8 cellular contexts compared by ENCODE assay signal in genomic region chr5:68225188-68225910, GRCh38. TPM values are rescaled to one million over a fixed set of nuclear protein-coding genes. Genes with fewer than 3 reads are reported as not detected.
DNase-seq lines count a peak whose midpoint lies in the region; ATAC-seq and TF ChIP-seq lines count a peak whose summit lies in the region.

No MANE protein-coding gene starts in this region.

- peaks cover 82 to 99% (median 97%) of the 10 kb centered on the region in 3 donors for H3K4me1 Mint-ChIP-seq in CD8-positive, alpha-beta memory T cell

- no peak for TF ChIP-seq CTCF in Peyer's patch (IDR thresholded peaks at IDR 0.05)
- no peak for TF ChIP-seq CTCF in psoas muscle (IDR thresholded peaks at IDR 0.05)

- peaks cover 21% of the 10 kb centered on the region for H3K36me3 ChIP-seq in CD8-positive, alpha-beta memory T cell (ENCODE audit: insufficient read depth, low read length)
- H3K36me3 ChIP-seq in Peyer's patch (peaks cover 0 to 33% (median 0%) of the 10 kb centered on the region in 3 donors), psoas muscle (ENCODE audit: insufficient read depth in 1 of 2, low read depth in 1 of 2) (peaks cover 5 to 27% of the 10 kb centered on the region in 2 donors)

- intact Hi-C loops in psoas muscle (cut with DNase I) = no loop called here

- ATAC-seq in psoas muscle (peak; percentile 81 to 93 (median 90)), GM21423 (IDR thresholded peaks at IDR 0.05; ENCODE audit: unreplicated experiment) (no peak), GM18520 (IDR thresholded peaks at IDR 0.05; ENCODE audit: unreplicated experiment) (no peak)

- no peak overlapping the region for H3K4me3 ChIP-seq in CD8-positive, alpha-beta memory T cell (ENCODE audit: low read length)
- H3K4me3 ChIP-seq in Peyer's patch (peak overlapping the region in 2 of 4 donors; percentile 17 to 20), psoas muscle (peak overlapping the region; percentile 21)

- no peak for TF ChIP-seq POLR2A in Peyer's patch (IDR thresholded peaks at IDR 0.05)

- peak overlapping the region in 5 of 8 donors; percentile 1 to 81 (median 23) for H3K27ac Mint-ChIP-seq in CD8-positive, alpha-beta memory T cell

- no peak overlapping the region for H3K27ac ChIP-seq in CD8-positive, alpha-beta memory T cell (ENCODE audit: low read depth, low read length)
- H3K27ac ChIP-seq in Peyer's patch (peak overlapping the region in 3 of 4 donors; percentile 47 to 84 (median 80)), psoas muscle (peak overlapping the region; percentile 41)

- H3K36me3 Mint-ChIP-seq in CD8-positive, alpha-beta memory T cell = peaks cover 0 to 71% (median 10%) of the 10 kb centered on the region in 3 donors

- CTCF ChIA-PET in CD8-positive, alpha-beta memory T cell (lab: Charles Lee) = interaction anchor here (1.1 to 1.3 kb wide), 2 partner anchors 9 to 33 kb away, joined by 3 read pairs; no protein-coding TSS in a partner anchor

- 46 to 67% (median 48%) methylated on average over 12 of the region's 12 CpGs for WGBS in psoas muscle, 3 donors

- peaks cover 0 to 4% (median 0%) of the 10 kb centered on the region in 5 donors for H3K9me3 Mint-ChIP-seq in CD8-positive, alpha-beta memory T cell

- no peaks in the 10 kb centered on the region for H3K9me3 ChIP-seq in CD8-positive, alpha-beta memory T cell (ENCODE audit: low read length)
- H3K9me3 ChIP-seq in Peyer's patch (no peaks in the 10 kb centered on the region), psoas muscle (peaks cover 7% of the 10 kb centered on the region)

- peaks cover 0 to 1% of the 10 kb centered on the region in 2 donors for H3K27me3 Mint-ChIP-seq in CD8-positive, alpha-beta memory T cell

- DNase-seq in CD8-positive, alpha-beta memory T cell = no peak
- DNase-seq in Peyer's patch = peak in 2 of 3 donors; percentile 60 to 80
- peak; percentile 87 for DNase-seq in fibroblast of the conjunctiva (ENCODE audit: low read depth)
- DNase-seq in psoas muscle = peak; percentile 69 to 79
- DNase-seq in NCI-H1092 treated with DMSO at 0.1 percent for 48 hours (lab: John Stamatoyannopoulos, UW) = no peak
- no peak for DNase-seq in activated CD8-positive, alpha-beta memory T cell treated with anti-CD3 and anti-CD28 coated beads for 24 hours

- POLR2A ChIA-PET in CD8-positive, alpha-beta memory T cell (lab: Charles Lee) = no interaction called here

- no peaks in the 10 kb centered on the region for H3K27me3 ChIP-seq in CD8-positive, alpha-beta memory T cell (ENCODE audit: insufficient read depth, low read length, poor library complexity, severe bottlenecking)
- H3K27me3 ChIP-seq in Peyer's patch = no peaks in the 10 kb centered on the region
- H3K27me3 ChIP-seq in psoas muscle (ENCODE audit: insufficient read depth in 3 of 3, low read length in 2 of 3) = no peaks in the 10 kb centered on the region

- peaks cover 55% of the 10 kb centered on the region for H3K4me1 ChIP-seq in CD8-positive, alpha-beta memory T cell (ENCODE audit: insufficient read depth, low read length)
- peaks cover 0 to 85% (median 11%) of the 10 kb centered on the region in 4 donors for H3K4me1 ChIP-seq in Peyer's patch
- peaks cover 60% of the 10 kb centered on the region for H3K4me1 ChIP-seq in psoas muscle

- peak overlapping the region in 5 of 7 donors; percentile 7 to 76 (median 40) for H3K4me3 Mint-ChIP-seq in CD8-positive, alpha-beta memory T cell

RNA-seq across cellular contexts. Expression of gene PIK3R1, which starts 9.8 kb away (rescaled TPM):
- total RNA-seq in CD8-positive, alpha-beta memory T cell = 10 to 100 TPM; 46.9 to 47.9 TPM
- polyA plus RNA-seq in CD8-positive, alpha-beta memory T cell = 75.9 TPM
- total RNA-seq in Peyer's patch = 100 to 1,000 TPM in 1 of 4 donors, 10 to 100 TPM in 3; 69.3 to 113 (median 87.5) TPM
- 100 to 1,000 TPM; 102 to 155 (median 140) TPM for total RNA-seq in psoas muscle
- polyA plus RNA-seq in psoas muscle = 10 to 100 TPM; 29.7 to 63.8 (median 30.7) TPM

Comparison
In these comparisons a context has a peak if more than half of its experiments do, and no peak if none do; other contexts are left out.
1. DNase-seq: peak in Peyer's patch (2 of 3), fibroblast of the conjunctiva (single experiment) and psoas muscle (2 of 2); none in CD8-positive, alpha-beta memory T cell (0 of 5), NCI-H1092 treated with DMSO at 0.1 percent for 48 hours (single experiment) and activated CD8-positive, alpha-beta memory T cell treated with anti-CD3 and anti-CD28 coated beads for 24 hours (single experiment).
2. ATAC-seq: peak in psoas muscle (4 of 4); none in GM21423 (single experiment) and GM18520 (single experiment).